Comparison of ENCODE assay signal across 8 cellular contexts in the genomic region with DNA sequence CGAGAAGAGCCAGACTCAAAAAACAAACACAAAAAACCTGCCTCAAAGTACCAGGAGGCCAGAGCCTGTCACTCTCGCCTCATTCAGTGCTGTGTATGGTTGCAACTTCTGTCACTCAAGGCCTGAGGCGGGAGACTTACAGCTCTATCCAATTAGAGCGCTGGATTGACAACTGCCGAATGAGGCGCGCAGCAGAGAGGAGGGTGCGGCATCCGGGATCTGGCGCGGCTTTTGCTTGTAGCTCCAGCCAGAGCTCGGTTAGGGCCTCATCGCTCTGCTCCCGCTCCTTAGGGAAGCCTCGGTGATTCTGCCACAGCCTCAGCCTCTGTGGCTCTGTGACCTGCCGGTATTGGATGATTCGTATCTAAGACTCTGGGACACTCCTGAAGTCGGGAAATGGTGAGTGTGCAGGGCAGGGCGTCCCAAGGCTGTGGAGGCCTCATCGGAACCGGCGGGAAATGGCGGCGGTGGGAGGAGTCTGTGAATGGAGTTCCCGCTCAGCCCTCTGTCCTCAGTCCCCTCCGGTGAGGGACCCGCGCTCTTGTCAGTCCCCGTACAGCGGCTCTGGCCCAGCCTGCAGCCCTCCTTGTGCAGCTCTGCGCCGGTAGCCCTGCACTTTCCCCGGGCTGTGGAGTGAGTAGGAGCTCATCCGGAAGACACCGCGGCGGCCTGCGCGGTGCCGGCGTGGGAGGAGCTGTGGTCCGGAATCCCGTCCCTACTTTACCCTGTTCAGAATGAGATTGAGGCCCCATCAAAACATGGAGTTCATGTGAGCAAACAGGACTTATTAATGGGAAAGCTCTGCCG. TPM values are rescaled to one million over a fixed set of nuclear protein-coding genes. Genes with fewer than 3 reads are reported as not detected.
DNase-seq lines count a peak whose midpoint lies in the region; ATAC-seq and TF ChIP-seq lines count a peak whose summit lies in the region.

A gene (plus strand): TSS at position 227 of the 807 bp plus-strand sequence. CDS start 170 bp downstream, at position 397.

- peaks cover 27% of the 10 kb centered on the region for H3K4me1 Mint-ChIP-seq in activated T-cell treated with anti-CD3 and anti-CD28 coated beads, Interleukin-2, amount 50 U/mL, for 24 hours (ENCODE audit: low read depth)

- H3K9me3 ChIP-seq in mucosa of stomach (ENCODE audit: control insufficient read depth, low read length) = peaks cover 15% of the 10 kb centered on the region

- peak within 1 kb of the TSS; percentile 43 for H3K4me3 ChIP-seq in mucosa of stomach (ENCODE audit: low read length)

- H3K9me3 Mint-ChIP-seq in activated T-cell treated with anti-CD3 and anti-CD28 coated beads, Interleukin-2, amount 50 U/mL, for 24 hours = peaks cover 28% of the 10 kb centered on the region

- H3K36me3 ChIP-seq in mucosa of stomach (ENCODE audit: control insufficient read depth, insufficient read depth, low read length) = peaks cover 9% of the 10 kb centered on the region

- peaks cover 56% of the 10 kb centered on the region for H3K36me3 Mint-ChIP-seq in activated T-cell treated with anti-CD3 and anti-CD28 coated beads, Interleukin-2, amount 50 U/mL, for 24 hours (ENCODE audit: low read depth)

- ATAC-seq in GM19467 (IDR thresholded peaks at IDR 0.05; ENCODE audit: unreplicated experiment) = peak; percentile 99

- H3K27me3 Mint-ChIP-seq in activated T-cell treated with anti-CD3 and anti-CD28 coated beads, Interleukin-2, amount 50 U/mL, for 24 hours = no peaks in the 10 kb centered on the region

- H3K27ac Mint-ChIP-seq in activated T-cell treated with anti-CD3 and anti-CD28 coated beads, Interleukin-2, amount 50 U/mL, for 24 hours = peak within 1 kb of the TSS; percentile 98

- H3K27me3 ChIP-seq in mucosa of stomach (ENCODE audit: control insufficient read depth, insufficient read depth, low read length) = no peaks in the 10 kb centered on the region

- peaks cover 12% of the 10 kb centered on the region for H3K4me1 ChIP-seq in mucosa of stomach (ENCODE audit: control insufficient read depth, insufficient read depth, low read length)

- TF ChIP-seq POLR2A in erythroblast (IDR thresholded peaks at IDR 0.05; ENCODE audit: low read length) = peak; percentile 91

- H3K4me3 Mint-ChIP-seq in activated T-cell treated with anti-CD3 and anti-CD28 coated beads, Interleukin-2, amount 50 U/mL, for 24 hours = peak within 1 kb of the TSS; percentile 94

- H3K9ac ChIP-seq in mucosa of stomach (ENCODE audit: low read length) = peak within 1 kb of the TSS; percentile 75

- DNase-seq in COLO668 (lab: John Stamatoyannopoulos, UW; ENCODE audit: unreplicated experiment) (peak; percentile 93), HT-29 (ENCODE audit: low spot score) (peak; percentile 85), OCI-M1 (lab: John Stamatoyannopoulos, UW) (peak; percentile 98), erythroblast (lab: John Stamatoyannopoulos, UW) (peak; percentile 86 to 92)
- peak; percentile 93 for DNase-seq in activated T-cell treated with anti-CD3 and anti-CD28 coated beads, Interleukin-2, amount 50 U/mL, for 24 hours
- peak; percentile 94 for DNase-seq in stimulated activated CD8-positive, alpha-beta memory T cell treated with anti-CD3 and anti-CD28 coated beads, Interleukin-4, amount 100 ng/mL, for 48 hours

RNA-seq across cellular contexts. Expression of the gene that starts here (rescaled TPM):
- 1.3 and 2.3 TPM in 2 replicates for total RNA-seq in HT-29 (2014; rRNA removed; shearing (Covaris generic))

Comparison
In these comparisons a context has a peak if more than half of its experiments do, and no peak if none do; other contexts are left out.
1. Peak in every context shown above with its lines: DNase-seq, ATAC-seq and H3K4me3 ChIP-seq.